Comparison of ENCODE assay signal across 1 cellular context in the genomic region with DNA sequence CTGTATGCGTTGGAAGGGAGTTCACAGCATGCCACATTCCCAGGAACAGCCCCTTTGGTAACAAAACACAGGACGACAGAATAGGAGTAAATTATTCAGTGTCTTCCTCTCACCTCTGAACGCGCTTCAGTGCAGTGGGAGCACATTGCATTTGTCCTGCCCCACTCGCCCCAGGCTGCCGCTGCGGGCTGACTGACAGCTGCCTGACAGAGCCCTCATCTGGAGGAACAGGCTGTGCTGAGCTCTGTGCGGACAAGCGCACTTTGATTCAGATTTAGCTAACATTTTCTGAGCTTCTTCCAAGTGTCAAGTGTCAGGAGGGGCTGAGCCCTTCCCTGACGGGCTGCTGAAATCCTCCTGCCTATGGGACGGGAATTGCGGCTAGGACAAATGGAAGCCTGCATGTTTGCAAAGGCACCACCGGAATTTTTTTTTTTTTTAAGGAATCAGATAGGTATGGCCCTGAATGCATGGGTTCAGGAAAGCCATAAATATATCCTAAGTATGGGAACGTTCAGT.
TF ChIP-seq lines count a peak whose summit lies in the region.

No MANE protein-coding gene starts in this region.

TF ChIP-seq in neural cell, 6 proteins besides CTCF, POLR2A, EP300 and RAD21 (continued from another document):
- TF ChIP-seq, protein P1, sequence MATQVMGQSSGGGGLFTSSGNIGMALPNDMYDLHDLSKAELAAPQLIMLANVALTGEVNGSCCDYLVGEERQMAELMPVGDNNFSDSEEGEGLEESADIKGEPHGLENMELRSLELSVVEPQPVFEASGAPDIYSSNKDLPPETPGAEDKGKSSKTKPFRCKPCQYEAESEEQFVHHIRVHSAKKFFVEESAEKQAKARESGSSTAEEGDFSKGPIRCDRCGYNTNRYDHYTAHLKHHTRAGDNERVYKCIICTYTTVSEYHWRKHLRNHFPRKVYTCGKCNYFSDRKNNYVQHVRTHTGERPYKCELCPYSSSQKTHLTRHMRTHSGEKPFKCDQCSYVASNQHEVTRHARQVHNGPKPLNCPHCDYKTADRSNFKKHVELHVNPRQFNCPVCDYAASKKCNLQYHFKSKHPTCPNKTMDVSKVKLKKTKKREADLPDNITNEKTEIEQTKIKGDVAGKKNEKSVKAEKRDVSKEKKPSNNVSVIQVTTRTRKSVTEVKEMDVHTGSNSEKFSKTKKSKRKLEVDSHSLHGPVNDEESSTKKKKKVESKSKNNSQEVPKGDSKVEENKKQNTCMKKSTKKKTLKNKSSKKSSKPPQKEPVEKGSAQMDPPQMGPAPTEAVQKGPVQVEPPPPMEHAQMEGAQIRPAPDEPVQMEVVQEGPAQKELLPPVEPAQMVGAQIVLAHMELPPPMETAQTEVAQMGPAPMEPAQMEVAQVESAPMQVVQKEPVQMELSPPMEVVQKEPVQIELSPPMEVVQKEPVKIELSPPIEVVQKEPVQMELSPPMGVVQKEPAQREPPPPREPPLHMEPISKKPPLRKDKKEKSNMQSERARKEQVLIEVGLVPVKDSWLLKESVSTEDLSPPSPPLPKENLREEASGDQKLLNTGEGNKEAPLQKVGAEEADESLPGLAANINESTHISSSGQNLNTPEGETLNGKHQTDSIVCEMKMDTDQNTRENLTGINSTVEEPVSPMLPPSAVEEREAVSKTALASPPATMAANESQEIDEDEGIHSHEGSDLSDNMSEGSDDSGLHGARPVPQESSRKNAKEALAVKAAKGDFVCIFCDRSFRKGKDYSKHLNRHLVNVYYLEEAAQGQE (IDR thresholded peaks at IDR 0.05; ENCODE audit: borderline replicate concordance), result peak; percentile 52
- no peak for TF ChIP-seq EZH2 (IDR thresholded peaks at IDR 0.05; ENCODE audit: borderline replicate concordance, insufficient read depth, low read length, poor library complexity, severe bottlenecking)
